In the genomic region with DNA sequence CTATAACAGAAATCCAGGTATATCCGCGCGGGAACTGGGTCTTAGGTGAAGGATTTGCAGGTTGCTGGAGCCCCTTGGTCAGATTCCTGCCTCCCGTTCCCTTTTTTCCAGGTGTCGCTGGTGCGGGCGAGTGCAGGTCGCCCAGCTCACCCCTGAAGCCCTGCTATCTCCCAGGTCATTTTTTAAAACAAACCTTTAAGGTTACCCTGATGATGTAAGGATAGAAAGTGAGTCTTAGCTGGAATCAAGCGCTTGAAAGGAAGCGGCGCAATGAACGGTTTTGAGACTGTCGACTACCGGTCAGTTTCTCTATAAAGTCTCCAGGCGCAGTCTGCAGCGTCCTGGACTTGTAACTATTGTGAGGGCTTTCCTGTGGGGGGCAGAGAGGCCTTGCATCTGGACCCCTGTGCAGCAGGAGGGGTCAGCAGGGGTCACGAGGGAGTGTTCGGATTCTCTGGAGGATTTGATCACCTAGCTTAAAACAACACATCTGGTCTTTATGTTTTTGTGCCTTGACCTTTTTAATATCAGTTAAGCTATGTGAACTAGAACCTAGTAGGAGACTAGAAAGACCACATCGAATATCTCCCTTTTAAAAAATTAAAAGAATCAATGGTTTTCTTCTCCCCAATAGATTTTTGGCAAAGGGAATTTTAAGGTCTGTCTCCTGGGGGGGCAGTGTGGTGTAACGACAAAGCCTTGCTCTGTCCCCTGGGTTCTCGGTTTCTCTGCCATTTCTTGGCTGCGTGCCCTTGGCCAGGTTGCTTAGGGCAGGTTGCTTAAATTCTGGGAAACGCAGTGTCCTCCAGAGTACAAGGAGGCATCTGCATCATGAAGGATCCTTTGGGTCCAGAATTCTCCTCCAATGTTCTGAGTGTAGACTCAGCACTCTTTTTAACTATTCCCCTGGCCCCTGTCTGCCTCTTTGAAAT, we compare ENCODE assay signal across 8 cellular contexts. TPM values are rescaled to one million over a fixed set of nuclear protein-coding genes. Genes with fewer than 3 reads are reported as not detected.
DNase-seq lines count a peak whose midpoint lies in the region; ATAC-seq and TF ChIP-seq lines count a peak whose summit lies in the region.

No MANE protein-coding gene starts in this region.

- H3K27ac ChIP-seq in A673 (ENCODE audit: low read depth, low read length, poor library complexity, severe bottlenecking) = no peak overlapping the region
- H3K27ac ChIP-seq in Karpas-422 (ENCODE audit: low read length) = no peak overlapping the region

- no peaks in the 10 kb centered on the region for H3K36me3 ChIP-seq in A673 (ENCODE audit: insufficient read depth, low read length, poor library complexity, severe bottlenecking)
- H3K36me3 ChIP-seq in H7 (replicated peaks; ENCODE audit: control insufficient read depth, insufficient read depth, low read length) = no peaks in the 10 kb centered on the region
- no peaks in the 10 kb centered on the region for H3K36me3 ChIP-seq in adipocyte (ENCODE audit: control insufficient read depth, insufficient read depth, low read length, severe bottlenecking)
- H3K36me3 ChIP-seq in Karpas-422 (ENCODE audit: insufficient read depth, low read length) = no peaks in the 10 kb centered on the region

- DNase-seq in A673 (ENCODE audit: low spot score) (no peak), H7 (peak; percentile 38), adipocyte (ENCODE audit: low read depth) (peak; percentile 59), inferior parietal cortex (ENCODE audit: extremely low spot score) (peak; percentile 19), Karpas-422 (no peak), mucosa of gallbladder (ENCODE audit: low spot score) (no peak)
- DNase-seq in stimulated activated naive CD8-positive, alpha-beta T cell treated with anti-CD3 and anti-CD28 coated beads, Interleukin-15, amount 100 ng/mL, for 72 hours = no peak

- no peaks in the 10 kb centered on the region for H3K9me2 ChIP-seq in Karpas-422 (replicated peaks; ENCODE audit: insufficient read depth, low read length)

- no peak for ATAC-seq in stimulated activated naive CD8-positive, alpha-beta T cell treated with anti-CD3 and anti-CD28 coated beads, Interleukin-15, amount 100 ng/mL, for 72 hours
- no peak for ATAC-seq in GM18520 (IDR thresholded peaks at IDR 0.05; ENCODE audit: unreplicated experiment)

- H3K4me3 Mint-ChIP-seq in stimulated activated naive CD8-positive, alpha-beta T cell treated with anti-CD3 and anti-CD28 coated beads, Interleukin-15, amount 100 ng/mL, for 72 hours = peak overlapping the region; percentile 80 to 95

- H3K4me2 ChIP-seq in Karpas-422 (ENCODE audit: low read depth, low read length, poor library complexity, severe bottlenecking) = no peak overlapping the region

- H3K4me1 ChIP-seq in A673 (ENCODE audit: insufficient read depth, low read length, poor library complexity, severe bottlenecking) (peaks cover 28% of the 10 kb centered on the region), adipocyte (ENCODE audit: control insufficient read depth, insufficient read depth, low read length) (peaks cover 28% of the 10 kb centered on the region), Karpas-422 (ENCODE audit: low read length) (no peaks in the 10 kb centered on the region)

- POLR2A ChIA-PET in A673 (lab: Charles Lee; ENCODE audit: low non-redundant PET) = no interaction called here

- intact Hi-C loops in A673 (cut with micrococcal nuclease; ENCODE audit: unreplicated experiment) = no loop called here

- H3K4me3 ChIP-seq in A673 (ENCODE audit: low read depth, low read length, poor library complexity, severe bottlenecking) = peak overlapping the region; percentile 62
- peak overlapping the region; percentile 72 for H3K4me3 ChIP-seq in H7 (ENCODE audit: insufficient read depth, low read depth, low read length)
- peak overlapping the region; percentile 79 for H3K4me3 ChIP-seq in adipocyte (ENCODE audit: low read length)
- no peak overlapping the region for H3K4me3 ChIP-seq in Karpas-422 (ENCODE audit: low read length)

- CTCF ChIA-PET in A673 (lab: Charles Lee) = no interaction called here

- peak overlapping the region in 1 of 2 donors; percentile 60 for H3K27ac Mint-ChIP-seq in stimulated activated naive CD8-positive, alpha-beta T cell treated with anti-CD3 and anti-CD28 coated beads, Interleukin-15, amount 100 ng/mL, for 72 hours

- BruUV-seq in A673 (replicated peaks; lab: Mats Ljungman, UMichigan) = TSS peak; percentile 27

- no peaks in the 10 kb centered on the region for H3K79me2 ChIP-seq in Karpas-422 (ENCODE audit: low read length)

- peaks cover 38% of the 10 kb centered on the region for H3K4me1 Mint-ChIP-seq in stimulated activated naive CD8-positive, alpha-beta T cell treated with anti-CD3 and anti-CD28 coated beads, Interleukin-15, amount 100 ng/mL, for 72 hours

- H3K9ac ChIP-seq in adipocyte (ENCODE audit: low read length) = peak overlapping the region; percentile 65
- H3K9ac ChIP-seq in Karpas-422 (ENCODE audit: low read length) = no peak overlapping the region

- H3K27me3 ChIP-seq in A673 (replicated peaks; ENCODE audit: insufficient read depth, low read depth, low read length, poor library complexity) (no peaks in the 10 kb centered on the region), H7 (ENCODE audit: control insufficient read depth, insufficient read depth, low read length) (peaks cover 49% of the 10 kb centered on the region), adipocyte (replicated peaks; ENCODE audit: control insufficient read depth, insufficient read depth, low read length) (peaks cover 11% of the 10 kb centered on the region), Karpas-422 (ENCODE audit: low read length) (no peaks in the 10 kb centered on the region)

- no peaks in the 10 kb centered on the region for H3K9me3 Mint-ChIP-seq in stimulated activated naive CD8-positive, alpha-beta T cell treated with anti-CD3 and anti-CD28 coated beads, Interleukin-15, amount 100 ng/mL, for 72 hours

- H4K20me1 ChIP-seq in Karpas-422 (ENCODE audit: insufficient read depth, low read depth, low read length) = no peaks in the 10 kb centered on the region

- no peak for TF ChIP-seq CTCF in A673 (conservative IDR thresholded peaks at IDR 0.05; ENCODE audit: low read depth, low read length)

- peaks cover 86% of the 10 kb centered on the region for H3K27me3 Mint-ChIP-seq in stimulated activated naive CD8-positive, alpha-beta T cell treated with anti-CD3 and anti-CD28 coated beads, Interleukin-15, amount 100 ng/mL, for 72 hours

- no peak overlapping the region for H2AFZ ChIP-seq in Karpas-422 (ENCODE audit: low read length)

- H3K9me3 ChIP-seq in A673 (ENCODE audit: low read depth, low read length, poor library complexity, severe bottlenecking) = no peaks in the 10 kb centered on the region
- H3K9me3 ChIP-seq in adipocyte (ENCODE audit: control insufficient read depth, low read length) = no peaks in the 10 kb centered on the region
- no peaks in the 10 kb centered on the region for H3K9me3 ChIP-seq in Karpas-422 (ENCODE audit: low read length)

RNA-seq across cellular contexts. Expression of a gene that starts 1.7 kb away (rescaled TPM):
- total RNA-seq in A673 (2021) (9.4 and 9.5 TPM in 2 replicates), mucosa of gallbladder (24.4 TPM)
- 7.6 and 9.6 TPM in 2 replicates for total RNA-seq in H7 (2014; rRNA removed; shearing (Covaris generic))
- not detected in 2 replicates for total RNA-seq in Karpas-422 (2014; rRNA removed; shearing (Covaris generic); ENCODE audit: low replicate concordance)

Comparison
In these comparisons a context has a peak if more than half of its experiments do, and no peak if none do; other contexts are left out.
1. DNase-seq: peak in H7 (single experiment), adipocyte (single experiment) and inferior parietal cortex (single experiment); none in A673 (single experiment), stimulated activated naive CD8-positive, alpha-beta T cell treated with anti-CD3 and anti-CD28 coated beads, Interleukin-15, amount 100 ng/mL, for 72 hours (0 of 2), Karpas-422 (single experiment) and mucosa of gallbladder (single experiment).